1 cellular context compared by ENCODE assay signal in genomic region chr4:73620115-73620792, GRCh38.
TF ChIP-seq lines count a peak whose summit lies in the region.

Gene RASSF6, minus strand, starts transcription at chr4:73620436. Its CDS starts 8,641 bp downstream, at chr4:73611795.

TF ChIP-seq in HepG2, 621 proteins besides CTCF, POLR2A, EP300 and RAD21 (continued from another document):
- peak; percentile 85; the same call in 1 of the 2 replicates for TF ChIP-seq ZNF331 (CRISPR knock-in tag; IDR thresholded peaks at IDR 0.05)
- no peak for TF ChIP-seq ZNF749 (CRISPR knock-in tag; IDR thresholded peaks at IDR 0.05; ENCODE audit: borderline replicate concordance)
- TF ChIP-seq, protein P1, sequence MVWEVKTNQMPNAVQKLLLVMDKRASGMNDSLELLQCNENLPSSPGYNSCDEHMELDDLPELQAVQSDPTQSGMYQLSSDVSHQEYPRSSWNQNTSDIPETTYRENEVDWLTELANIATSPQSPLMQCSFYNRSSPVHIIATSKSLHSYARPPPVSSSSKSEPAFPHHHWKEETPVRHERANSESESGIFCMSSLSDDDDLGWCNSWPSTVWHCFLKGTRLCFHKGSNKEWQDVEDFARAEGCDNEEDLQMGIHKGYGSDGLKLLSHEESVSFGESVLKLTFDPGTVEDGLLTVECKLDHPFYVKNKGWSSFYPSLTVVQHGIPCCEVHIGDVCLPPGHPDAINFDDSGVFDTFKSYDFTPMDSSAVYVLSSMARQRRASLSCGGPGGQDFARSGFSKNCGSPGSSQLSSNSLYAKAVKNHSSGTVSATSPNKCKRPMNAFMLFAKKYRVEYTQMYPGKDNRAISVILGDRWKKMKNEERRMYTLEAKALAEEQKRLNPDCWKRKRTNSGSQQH (CRISPR knock-in tag; IDR thresholded peaks at IDR 0.05; ENCODE audit: low read depth): no peak
- no peak for TF ChIP-seq ZNF891 (CRISPR knock-in tag; IDR thresholded peaks at IDR 0.05)
- TF ChIP-seq ZNF768 (CRISPR knock-in tag; IDR thresholded peaks at IDR 0.05): peak; percentile 19; the same call in 1 of the 2 replicates
- peak; percentile 67 for TF ChIP-seq RXRA (CRISPR knock-in tag; IDR thresholded peaks at IDR 0.05)
- no peak for TF ChIP-seq ZNF784 (CRISPR knock-in tag; IDR thresholded peaks at IDR 0.05; ENCODE audit: borderline replicate concordance)
- peak; percentile 94 for TF ChIP-seq RARA (CRISPR knock-in tag; IDR thresholded peaks at IDR 0.05)
- no peak for TF ChIP-seq THAP11 (CRISPR knock-in tag; IDR thresholded peaks at IDR 0.05)
- TF ChIP-seq, protein P2, sequence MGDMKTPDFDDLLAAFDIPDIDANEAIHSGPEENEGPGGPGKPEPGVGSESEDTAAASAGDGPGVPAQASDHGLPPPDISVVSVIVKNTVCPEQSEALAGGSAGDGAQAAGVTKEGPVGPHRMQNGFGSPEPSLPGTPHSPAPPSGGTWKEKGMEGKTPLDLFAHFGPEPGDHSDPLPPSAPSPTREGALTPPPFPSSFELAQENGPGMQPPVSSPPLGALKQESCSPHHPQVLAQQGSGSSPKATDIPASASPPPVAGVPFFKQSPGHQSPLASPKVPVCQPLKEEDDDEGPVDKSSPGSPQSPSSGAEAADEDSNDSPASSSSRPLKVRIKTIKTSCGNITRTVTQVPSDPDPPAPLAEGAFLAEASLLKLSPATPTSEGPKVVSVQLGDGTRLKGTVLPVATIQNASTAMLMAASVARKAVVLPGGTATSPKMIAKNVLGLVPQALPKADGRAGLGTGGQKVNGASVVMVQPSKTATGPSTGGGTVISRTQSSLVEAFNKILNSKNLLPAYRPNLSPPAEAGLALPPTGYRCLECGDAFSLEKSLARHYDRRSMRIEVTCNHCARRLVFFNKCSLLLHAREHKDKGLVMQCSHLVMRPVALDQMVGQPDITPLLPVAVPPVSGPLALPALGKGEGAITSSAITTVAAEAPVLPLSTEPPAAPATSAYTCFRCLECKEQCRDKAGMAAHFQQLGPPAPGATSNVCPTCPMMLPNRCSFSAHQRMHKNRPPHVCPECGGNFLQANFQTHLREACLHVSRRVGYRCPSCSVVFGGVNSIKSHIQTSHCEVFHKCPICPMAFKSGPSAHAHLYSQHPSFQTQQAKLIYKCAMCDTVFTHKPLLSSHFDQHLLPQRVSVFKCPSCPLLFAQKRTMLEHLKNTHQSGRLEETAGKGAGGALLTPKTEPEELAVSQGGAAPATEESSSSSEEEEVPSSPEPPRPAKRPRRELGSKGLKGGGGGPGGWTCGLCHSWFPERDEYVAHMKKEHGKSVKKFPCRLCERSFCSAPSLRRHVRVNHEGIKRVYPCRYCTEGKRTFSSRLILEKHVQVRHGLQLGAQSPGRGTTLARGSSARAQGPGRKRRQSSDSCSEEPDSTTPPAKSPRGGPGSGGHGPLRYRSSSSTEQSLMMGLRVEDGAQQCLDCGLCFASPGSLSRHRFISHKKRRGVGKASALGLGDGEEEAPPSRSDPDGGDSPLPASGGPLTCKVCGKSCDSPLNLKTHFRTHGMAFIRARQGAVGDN (CRISPR knock-in tag; IDR thresholded peaks at IDR 0.05): peak; percentile 42; the same call in 1 of the 2 replicates
- no peak for TF ChIP-seq ZNF772 (CRISPR knock-in tag; IDR thresholded peaks at IDR 0.05)
- TF ChIP-seq ZNF7 (CRISPR knock-in tag; IDR thresholded peaks at IDR 0.05): no peak
- TF ChIP-seq ZEB1 (IDR thresholded peaks at IDR 0.05; ENCODE audit: insufficient replicate concordance, low read depth): peak; percentile 51
- TF ChIP-seq ZNF101 (CRISPR knock-in tag; IDR thresholded peaks at IDR 0.05; ENCODE audit: borderline replicate concordance, low read depth): no peak
- TF ChIP-seq ZNF558 (CRISPR knock-in tag; IDR thresholded peaks at IDR 0.05; ENCODE audit: borderline replicate concordance): no peak
- TF ChIP-seq ZNF513 (CRISPR knock-in tag; conservative IDR thresholded peaks at IDR 0.05): no peak
- no peak for TF ChIP-seq BHLHE40 (IDR thresholded peaks at IDR 0.05; ENCODE audit: low read length)
- no peak for TF ChIP-seq GATAD1 (CRISPR knock-in tag; IDR thresholded peaks at IDR 0.05)
TF ChIP-seq in HepG2: peak in this region for 18.
